1 cellular context compared by ENCODE assay signal in the genomic region with DNA sequence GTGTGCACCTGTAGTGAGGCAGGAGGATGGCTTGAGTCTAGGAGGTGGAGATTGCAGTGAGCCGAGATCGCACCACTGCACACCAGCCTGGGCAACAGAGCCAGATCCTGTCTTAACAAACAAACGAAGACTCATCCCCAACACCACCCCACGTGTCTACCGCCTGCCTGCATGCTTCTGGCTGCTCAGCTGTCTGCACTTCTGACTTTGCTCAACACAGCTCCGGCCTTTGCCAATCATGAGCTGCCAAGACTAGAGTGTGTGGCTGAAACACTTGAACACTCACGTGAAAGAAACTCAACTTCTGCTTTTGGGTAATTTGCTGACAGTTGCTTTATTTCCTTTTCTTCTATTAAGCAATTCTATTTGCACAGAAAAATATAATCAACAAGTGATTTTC.
TF ChIP-seq lines count a peak whose summit lies in the region.

No MANE protein-coding gene starts in this region.

TF ChIP-seq in K562, 482 proteins besides CTCF, POLR2A, EP300 and RAD21 (continued from another document):
- TF ChIP-seq, protein P1, sequence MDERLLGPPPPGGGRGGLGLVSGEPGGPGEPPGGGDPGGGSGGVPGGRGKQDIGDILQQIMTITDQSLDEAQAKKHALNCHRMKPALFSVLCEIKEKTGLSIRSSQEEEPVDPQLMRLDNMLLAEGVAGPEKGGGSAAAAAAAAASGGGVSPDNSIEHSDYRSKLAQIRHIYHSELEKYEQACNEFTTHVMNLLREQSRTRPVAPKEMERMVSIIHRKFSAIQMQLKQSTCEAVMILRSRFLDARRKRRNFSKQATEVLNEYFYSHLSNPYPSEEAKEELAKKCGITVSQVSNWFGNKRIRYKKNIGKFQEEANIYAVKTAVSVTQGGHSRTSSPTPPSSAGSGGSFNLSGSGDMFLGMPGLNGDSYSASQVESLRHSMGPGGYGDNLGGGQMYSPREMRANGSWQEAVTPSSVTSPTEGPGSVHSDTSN (CRISPR knock-in tag; IDR thresholded peaks at IDR 0.05; ENCODE audit: low read depth) = no peak
- TF ChIP-seq, protein P1 (tag; conservative IDR thresholded peaks at IDR 0.05; ENCODE audit: low read depth) = no peak
- TF ChIP-seq ZNF717 (CRISPR knock-in tag; IDR thresholded peaks at IDR 0.05) = no peak
- TF ChIP-seq, protein P2, sequence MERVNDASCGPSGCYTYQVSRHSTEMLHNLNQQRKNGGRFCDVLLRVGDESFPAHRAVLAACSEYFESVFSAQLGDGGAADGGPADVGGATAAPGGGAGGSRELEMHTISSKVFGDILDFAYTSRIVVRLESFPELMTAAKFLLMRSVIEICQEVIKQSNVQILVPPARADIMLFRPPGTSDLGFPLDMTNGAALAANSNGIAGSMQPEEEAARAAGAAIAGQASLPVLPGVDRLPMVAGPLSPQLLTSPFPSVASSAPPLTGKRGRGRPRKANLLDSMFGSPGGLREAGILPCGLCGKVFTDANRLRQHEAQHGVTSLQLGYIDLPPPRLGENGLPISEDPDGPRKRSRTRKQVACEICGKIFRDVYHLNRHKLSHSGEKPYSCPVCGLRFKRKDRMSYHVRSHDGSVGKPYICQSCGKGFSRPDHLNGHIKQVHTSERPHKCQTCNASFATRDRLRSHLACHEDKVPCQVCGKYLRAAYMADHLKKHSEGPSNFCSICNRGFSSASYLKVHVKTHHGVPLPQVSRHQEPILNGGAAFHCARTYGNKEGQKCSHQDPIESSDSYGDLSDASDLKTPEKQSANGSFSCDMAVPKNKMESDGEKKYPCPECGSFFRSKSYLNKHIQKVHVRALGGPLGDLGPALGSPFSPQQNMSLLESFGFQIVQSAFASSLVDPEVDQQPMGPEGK (CRISPR knock-in tag; IDR thresholded peaks at IDR 0.05; ENCODE audit: borderline replicate concordance) = no peak
- TF ChIP-seq ZSCAN29 (IDR thresholded peaks at IDR 0.05) = no peak
- no peak for TF ChIP-seq POLR2H (tag; IDR thresholded peaks at IDR 0.05; ENCODE audit: low read depth)
- TF ChIP-seq ZNF121 (CRISPR knock-in tag; conservative IDR thresholded peaks at IDR 0.05) = peak; percentile 72
- no peak for TF ChIP-seq ZNF146 (CRISPR knock-in tag; IDR thresholded peaks at IDR 0.05; ENCODE audit: unreplicated experiment)
- TF ChIP-seq, protein P3, sequence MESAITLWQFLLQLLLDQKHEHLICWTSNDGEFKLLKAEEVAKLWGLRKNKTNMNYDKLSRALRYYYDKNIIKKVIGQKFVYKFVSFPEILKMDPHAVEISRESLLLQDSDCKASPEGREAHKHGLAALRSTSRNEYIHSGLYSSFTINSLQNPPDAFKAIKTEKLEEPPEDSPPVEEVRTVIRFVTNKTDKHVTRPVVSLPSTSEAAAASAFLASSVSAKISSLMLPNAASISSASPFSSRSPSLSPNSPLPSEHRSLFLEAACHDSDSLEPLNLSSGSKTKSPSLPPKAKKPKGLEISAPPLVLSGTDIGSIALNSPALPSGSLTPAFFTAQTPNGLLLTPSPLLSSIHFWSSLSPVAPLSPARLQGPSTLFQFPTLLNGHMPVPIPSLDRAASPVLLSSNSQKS (CRISPR knock-in tag; IDR thresholded peaks at IDR 0.05) = no peak
- no peak for TF ChIP-seq ZNF589 (CRISPR knock-in tag; IDR thresholded peaks at IDR 0.05; ENCODE audit: low read depth)
- TF ChIP-seq SREBF2 (CRISPR knock-in tag; IDR thresholded peaks at IDR 0.05) = no peak
- peak; percentile 87 for TF ChIP-seq MAFG (tag; conservative IDR thresholded peaks at IDR 0.05)
- no peak for TF ChIP-seq KDM1A (IDR thresholded peaks at IDR 0.05)
- no peak for TF ChIP-seq YY1 (IDR thresholded peaks at IDR 0.05; ENCODE audit: borderline replicate concordance in 1 of 3, control insufficient read depth in 1 of 3, extremely low read depth in 1 of 3, insufficient read depth in 3 of 3, insufficient read length in 1 of 3, insufficient replicate concordance in 2 of 3, low read depth in 1 of 3, low read length in 2 of 3)
- no peak for TF ChIP-seq ZNF431 (CRISPR knock-in tag; IDR thresholded peaks at IDR 0.05)
- TF ChIP-seq HSF4 (CRISPR knock-in tag; IDR thresholded peaks at IDR 0.05; ENCODE audit: borderline replicate concordance) = no peak
- TF ChIP-seq, protein P4, sequence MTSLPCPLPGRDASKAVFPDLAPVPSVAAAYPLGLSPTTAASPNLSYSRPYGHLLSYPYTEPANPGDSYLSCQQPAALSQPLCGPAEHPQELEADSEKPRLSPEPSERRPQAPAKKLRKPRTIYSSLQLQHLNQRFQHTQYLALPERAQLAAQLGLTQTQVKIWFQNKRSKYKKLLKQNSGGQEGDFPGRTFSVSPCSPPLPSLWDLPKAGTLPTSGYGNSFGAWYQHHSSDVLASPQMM (CRISPR knock-in tag; IDR thresholded peaks at IDR 0.05) = no peak
- no peak for TF ChIP-seq MEF2D (tag; conservative IDR thresholded peaks at IDR 0.05; ENCODE audit: low read depth)
- TF ChIP-seq, protein P5, sequence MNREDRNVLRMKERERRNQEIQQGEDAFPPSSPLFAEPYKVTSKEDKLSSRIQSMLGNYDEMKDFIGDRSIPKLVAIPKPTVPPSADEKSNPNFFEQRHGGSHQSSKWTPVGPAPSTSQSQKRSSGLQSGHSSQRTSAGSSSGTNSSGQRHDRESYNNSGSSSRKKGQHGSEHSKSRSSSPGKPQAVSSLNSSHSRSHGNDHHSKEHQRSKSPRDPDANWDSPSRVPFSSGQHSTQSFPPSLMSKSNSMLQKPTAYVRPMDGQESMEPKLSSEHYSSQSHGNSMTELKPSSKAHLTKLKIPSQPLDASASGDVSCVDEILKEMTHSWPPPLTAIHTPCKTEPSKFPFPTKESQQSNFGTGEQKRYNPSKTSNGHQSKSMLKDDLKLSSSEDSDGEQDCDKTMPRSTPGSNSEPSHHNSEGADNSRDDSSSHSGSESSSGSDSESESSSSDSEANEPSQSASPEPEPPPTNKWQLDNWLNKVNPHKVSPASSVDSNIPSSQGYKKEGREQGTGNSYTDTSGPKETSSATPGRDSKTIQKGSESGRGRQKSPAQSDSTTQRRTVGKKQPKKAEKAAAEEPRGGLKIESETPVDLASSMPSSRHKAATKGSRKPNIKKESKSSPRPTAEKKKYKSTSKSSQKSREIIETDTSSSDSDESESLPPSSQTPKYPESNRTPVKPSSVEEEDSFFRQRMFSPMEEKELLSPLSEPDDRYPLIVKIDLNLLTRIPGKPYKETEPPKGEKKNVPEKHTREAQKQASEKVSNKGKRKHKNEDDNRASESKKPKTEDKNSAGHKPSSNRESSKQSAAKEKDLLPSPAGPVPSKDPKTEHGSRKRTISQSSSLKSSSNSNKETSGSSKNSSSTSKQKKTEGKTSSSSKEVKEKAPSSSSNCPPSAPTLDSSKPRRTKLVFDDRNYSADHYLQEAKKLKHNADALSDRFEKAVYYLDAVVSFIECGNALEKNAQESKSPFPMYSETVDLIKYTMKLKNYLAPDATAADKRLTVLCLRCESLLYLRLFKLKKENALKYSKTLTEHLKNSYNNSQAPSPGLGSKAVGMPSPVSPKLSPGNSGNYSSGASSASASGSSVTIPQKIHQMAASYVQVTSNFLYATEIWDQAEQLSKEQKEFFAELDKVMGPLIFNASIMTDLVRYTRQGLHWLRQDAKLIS (CRISPR knock-in tag; IDR thresholded peaks at IDR 0.05) = no peak
- TF ChIP-seq, protein P6, sequence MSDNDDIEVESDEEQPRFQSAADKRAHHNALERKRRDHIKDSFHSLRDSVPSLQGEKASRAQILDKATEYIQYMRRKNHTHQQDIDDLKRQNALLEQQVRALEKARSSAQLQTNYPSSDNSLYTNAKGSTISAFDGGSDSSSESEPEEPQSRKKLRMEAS (CRISPR knock-in tag; IDR thresholded peaks at IDR 0.05) = peak; percentile 56; the same call in 1 of the 2 replicates
- no peak for TF ChIP-seq CSDE1 (IDR thresholded peaks at IDR 0.05)
- no peak for TF ChIP-seq SP2 (IDR thresholded peaks at IDR 0.05; ENCODE audit: extremely low read depth, low read depth, low read length, poor library complexity, severe bottlenecking)
- TF ChIP-seq U2AF2 (optimal IDR thresholded peaks at IDR 0.05; ENCODE audit: low read depth, low read length) = no peak
- no peak for TF ChIP-seq MCM2 (IDR thresholded peaks at IDR 0.05; ENCODE audit: low read depth)
- TF ChIP-seq, protein P7, sequence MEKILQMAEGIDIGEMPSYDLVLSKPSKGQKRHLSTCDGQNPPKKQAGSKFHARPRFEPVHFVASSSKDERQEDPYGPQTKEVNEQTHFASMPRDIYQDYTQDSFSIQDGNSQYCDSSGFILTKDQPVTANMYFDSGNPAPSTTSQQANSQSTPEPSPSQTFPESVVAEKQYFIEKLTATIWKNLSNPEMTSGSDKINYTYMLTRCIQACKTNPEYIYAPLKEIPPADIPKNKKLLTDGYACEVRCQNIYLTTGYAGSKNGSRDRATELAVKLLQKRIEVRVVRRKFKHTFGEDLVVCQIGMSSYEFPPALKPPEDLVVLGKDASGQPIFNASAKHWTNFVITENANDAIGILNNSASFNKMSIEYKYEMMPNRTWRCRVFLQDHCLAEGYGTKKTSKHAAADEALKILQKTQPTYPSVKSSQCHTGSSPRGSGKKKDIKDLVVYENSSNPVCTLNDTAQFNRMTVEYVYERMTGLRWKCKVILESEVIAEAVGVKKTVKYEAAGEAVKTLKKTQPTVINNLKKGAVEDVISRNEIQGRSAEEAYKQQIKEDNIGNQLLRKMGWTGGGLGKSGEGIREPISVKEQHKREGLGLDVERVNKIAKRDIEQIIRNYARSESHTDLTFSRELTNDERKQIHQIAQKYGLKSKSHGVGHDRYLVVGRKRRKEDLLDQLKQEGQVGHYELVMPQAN (IDR thresholded peaks at IDR 0.05; ENCODE audit: borderline replicate concordance) = no peak
- TF ChIP-seq MBD2 (IDR thresholded peaks at IDR 0.05; ENCODE audit: borderline replicate concordance, low read depth) = no peak
- TF ChIP-seq MAFK (IDR thresholded peaks at IDR 0.05; ENCODE audit: low read length) = peak; percentile 90
- no peak for TF ChIP-seq ESRRA (IDR thresholded peaks at IDR 0.05; ENCODE audit: borderline replicate concordance, low read depth)
- no peak for TF ChIP-seq KLF6 (CRISPR knock-in tag; IDR thresholded peaks at IDR 0.05; ENCODE audit: borderline replicate concordance)
- no peak for TF ChIP-seq IRF2 (CRISPR knock-in tag; IDR thresholded peaks at IDR 0.05)
- TF ChIP-seq ZBTB1 (CRISPR knock-in tag; IDR thresholded peaks at IDR 0.05; ENCODE audit: borderline replicate concordance, low read depth) = no peak
- no peak for TF ChIP-seq EZH2 (IDR thresholded peaks at IDR 0.05; ENCODE audit: borderline replicate concordance, low read depth, low read length)
- TF ChIP-seq ZEB2 (IDR thresholded peaks at IDR 0.05) = no peak
- no peak for TF ChIP-seq HCFC1 (IDR thresholded peaks at IDR 0.05; ENCODE audit: low read depth, low read length)
- TF ChIP-seq, protein P8, sequence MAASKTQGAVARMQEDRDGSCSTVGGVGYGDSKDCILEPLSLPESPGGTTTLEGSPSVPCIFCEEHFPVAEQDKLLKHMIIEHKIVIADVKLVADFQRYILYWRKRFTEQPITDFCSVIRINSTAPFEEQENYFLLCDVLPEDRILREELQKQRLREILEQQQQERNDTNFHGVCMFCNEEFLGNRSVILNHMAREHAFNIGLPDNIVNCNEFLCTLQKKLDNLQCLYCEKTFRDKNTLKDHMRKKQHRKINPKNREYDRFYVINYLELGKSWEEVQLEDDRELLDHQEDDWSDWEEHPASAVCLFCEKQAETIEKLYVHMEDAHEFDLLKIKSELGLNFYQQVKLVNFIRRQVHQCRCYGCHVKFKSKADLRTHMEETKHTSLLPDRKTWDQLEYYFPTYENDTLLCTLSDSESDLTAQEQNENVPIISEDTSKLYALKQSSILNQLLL (CRISPR knock-in tag; IDR thresholded peaks at IDR 0.05; ENCODE audit: borderline replicate concordance) = no peak
TF ChIP-seq in K562: peak in this region for 10.
